In genomic region chr4:123244233-123244632, GRCh38 we compare ENCODE assay signal across 10 cellular contexts.
DNase-seq lines count a peak whose midpoint lies in the region; ATAC-seq and TF ChIP-seq lines count a peak whose summit lies in the region.
"Had no signal": no experiment of that assay in that cellular context is flagged by ENCODE, and none has a peak within 500 bp of the region (broad histone marks: within the 10 kb centered on the region; RNA-seq: fewer than 3 reads in every experiment).

No MANE protein-coding gene starts in this region.

- no peak overlapping the region for H2AFZ ChIP-seq in smooth muscle cell (ENCODE audit: low read depth)

- no peak overlapping the region for H3K27ac ChIP-seq in naive thymus-derived CD4-positive, alpha-beta T cell (ENCODE audit: low read depth, low read length)
- H3K27ac ChIP-seq in smooth muscle cell (ENCODE audit: low read depth), result no peak overlapping the region

- DNase-seq in dermis microvascular lymphatic vessel endothelial cell (ENCODE audit: low read depth in 2 of 2), result peak; percentile 72 to 74
- no peak for DNase-seq in naive thymus-derived CD4-positive, alpha-beta T cell
- DNase-seq in germinal center (ENCODE audit: low spot score), result no peak
- DNase-seq in inferior parietal cortex (ENCODE audit: extremely low spot score), result no peak
- DNase-seq in activated CD8-positive, alpha-beta memory T cell treated with anti-CD3 and anti-CD28 coated beads, Interleukin-2, amount 50 U/mL, for 4 hours, result no peak
- DNase-seq in smooth muscle cell (lab: John Stamatoyannopoulos, UW; ENCODE audit: unreplicated experiment), result no peak
- DNase-seq: activated CD4-positive, alpha-beta T cell treated with anti-CD3 and anti-CD28 coated beads for 1 hour; KG1 had no signal

- ATAC-seq in GM18909 (IDR thresholded peaks at IDR 0.05; ENCODE audit: poor library complexity, unreplicated experiment), result peak; percentile 81
- peak; percentile 78 for ATAC-seq in HG03432 (IDR thresholded peaks at IDR 0.05; ENCODE audit: unreplicated experiment)
- ATAC-seq in naive thymus-derived CD4-positive, alpha-beta T cell, result peak; percentile 73

- POLR2A ChIA-PET in naive thymus-derived CD4-positive, alpha-beta T cell (lab: Charles Lee), result no interaction called here

- TF ChIP-seq CTCF in smooth muscle cell (IDR thresholded peaks at IDR 0.05; ENCODE audit: borderline replicate concordance, insufficient read depth, poor library complexity, severe bottlenecking), result no peak

- H3K4me1 Mint-ChIP-seq in naive thymus-derived CD4-positive, alpha-beta T cell, result peaks cover 0 to 3% (median 0%) of the 10 kb centered on the region in 7 donors

- H3K4me3 Mint-ChIP-seq in naive thymus-derived CD4-positive, alpha-beta T cell, result no peak overlapping the region

- no peaks in the 10 kb centered on the region for H3K9me3 ChIP-seq in naive thymus-derived CD4-positive, alpha-beta T cell (ENCODE audit: control insufficient read depth in 2 of 3, low read length in 3 of 3)
- H3K9me3 ChIP-seq in smooth muscle cell (replicated peaks; ENCODE audit: low read depth), result peaks cover 4% of the 10 kb centered on the region

- H3K27ac Mint-ChIP-seq in naive thymus-derived CD4-positive, alpha-beta T cell, result no peak overlapping the region

- H3K9me3 Mint-ChIP-seq in naive thymus-derived CD4-positive, alpha-beta T cell, result peaks cover 0 to 27% (median 15%) of the 10 kb centered on the region in 11 donors

- peaks cover 0 to 24% (median 10%) of the 10 kb centered on the region in 5 donors for H3K36me3 Mint-ChIP-seq in naive thymus-derived CD4-positive, alpha-beta T cell

- H3K79me2 ChIP-seq in smooth muscle cell (ENCODE audit: low read depth), result no peaks in the 10 kb centered on the region

- CTCF ChIA-PET in naive thymus-derived CD4-positive, alpha-beta T cell (lab: Charles Lee), result no interaction called here

- no peaks in the 10 kb centered on the region for H3K27me3 Mint-ChIP-seq in naive thymus-derived CD4-positive, alpha-beta T cell

- H3K4me1 ChIP-seq in naive thymus-derived CD4-positive, alpha-beta T cell (ENCODE audit: control insufficient read depth in 2 of 2, insufficient read depth in 2 of 2, low read length in 2 of 2), result no peaks in the 10 kb centered on the region
- peaks cover 6% of the 10 kb centered on the region for H3K4me1 ChIP-seq in smooth muscle cell (ENCODE audit: low read depth)

- intact Hi-C loops in naive thymus-derived CD4-positive, alpha-beta T cell (cut with micrococcal nuclease), result no loop called here

- no peak overlapping the region for H3K4me2 ChIP-seq in smooth muscle cell

- no peaks in the 10 kb centered on the region for H4K20me1 ChIP-seq in smooth muscle cell (ENCODE audit: low read depth)

- no peak overlapping the region for H3K4me3 ChIP-seq in naive thymus-derived CD4-positive, alpha-beta T cell (ENCODE audit: low read length)
- H3K4me3 ChIP-seq in smooth muscle cell, result no peak overlapping the region

- WGBS in smooth muscle cell (ENCODE audit: low lambda C conversion rate), result 78% methylated on average over 5 of the region's 5 CpGs

- peaks cover 4% of the 10 kb centered on the region for H3F3A ChIP-seq in smooth muscle cell (ENCODE audit: low read depth)

- no peaks in the 10 kb centered on the region for H3K27me3 ChIP-seq in naive thymus-derived CD4-positive, alpha-beta T cell (ENCODE audit: control insufficient read depth in 2 of 2, insufficient read depth in 2 of 2, low read length in 2 of 2)
- no peaks in the 10 kb centered on the region for H3K27me3 ChIP-seq in smooth muscle cell (ENCODE audit: low read depth)

- H3K36me3 ChIP-seq in naive thymus-derived CD4-positive, alpha-beta T cell (ENCODE audit: control insufficient read depth in 2 of 3, insufficient read depth in 3 of 3, low read length in 3 of 3), result no peaks in the 10 kb centered on the region
- H3K36me3 ChIP-seq in smooth muscle cell (ENCODE audit: low read depth), result no peaks in the 10 kb centered on the region

- H3K9ac ChIP-seq in smooth muscle cell (ENCODE audit: low read depth), result no peak overlapping the region

Comparison
In these comparisons a context has a peak if more than half of its experiments do, and no peak if none do; other contexts are left out.
1. DNase-seq: peak in dermis microvascular lymphatic vessel endothelial cell (2 of 2); none in naive thymus-derived CD4-positive, alpha-beta T cell (0 of 9), germinal center (single experiment), inferior parietal cortex (single experiment), activated CD8-positive, alpha-beta memory T cell treated with anti-CD3 and anti-CD28 coated beads, Interleukin-2, amount 50 U/mL, for 4 hours (single experiment) and smooth muscle cell (single experiment).
2. Peak in every context shown above with its lines, with median percentiles within 50 percentile points of each other: ATAC-seq.